In genomic region chr16:4200781-4201137, GRCh38 we compare ENCODE assay signal across 13 cellular contexts. TPM values are rescaled to one million over a fixed set of nuclear protein-coding genes. Genes with fewer than 3 reads are reported as not detected.
DNase-seq lines count a peak whose midpoint lies in the region; ATAC-seq and TF ChIP-seq lines count a peak whose summit lies in the region.
"Had no signal": no experiment of that assay in that cellular context is flagged by ENCODE, and none has a peak within 500 bp of the region (broad histone marks: within the 10 kb centered on the region; RNA-seq: fewer than 3 reads in every experiment).

No MANE protein-coding gene starts in this region.

- TF ChIP-seq CTCF in left ventricle myocardium inferior (IDR thresholded peaks at IDR 0.05; ENCODE audit: borderline replicate concordance) (no peak), heart left ventricle (IDR thresholded peaks at IDR 0.05) (no peak), fibroblast of the aortic adventitia (IDR thresholded peaks at IDR 0.05; ENCODE audit: insufficient read depth, low read length) (no peak), CD14-positive monocyte (IDR thresholded peaks at IDR 0.05) (no peak)

- no peak overlapping the region for H3K9ac ChIP-seq in adipocyte (ENCODE audit: low read length)
- H3K9ac ChIP-seq: parathyroid adenoma had no signal

- DNase-seq in left ventricle myocardium inferior: no peak
- no peak for DNase-seq in heart left ventricle
- DNase-seq in adipocyte (ENCODE audit: low read depth): peak; percentile 62
- peak; percentile 56 for DNase-seq in fibroblast of the aortic adventitia (ENCODE audit: low read depth)
- no peak for DNase-seq in CD1c-positive myeloid dendritic cell (ENCODE audit: extremely low spot score)
- DNase-seq in CD14-positive monocyte (ENCODE audit: low spot score): no peak
- DNase-seq in CD4-positive, alpha-beta memory T cell: no peak
- DNase-seq in NCI-H1930 (lab: John Stamatoyannopoulos, UW): no peak
- DNase-seq: stimulated activated CD4-positive, alpha-beta T cell treated with anti-CD3 and anti-CD28 coated beads, Interleukin-12 subunit alpha, Interleukin-12 subunit beta, amount 100 ng/mL, for 4 hours had no signal

- CTCF ChIA-PET in CD4-positive, alpha-beta memory T cell (lab: Charles Lee; ENCODE audit: partially characterized antibody): interaction anchor here (1.3 kb wide), 1 partner anchor 131 kb away, joined by 3 read pairs; no protein-coding TSS in a partner anchor

- peaks cover 6% of the 10 kb centered on the region for H3K4me1 Mint-ChIP-seq in CD14-positive monocyte
- peaks cover 0 to 6% (median 0%) of the 10 kb centered on the region in 4 donors for H3K4me1 Mint-ChIP-seq in CD4-positive, alpha-beta memory T cell

- no peak for TF ChIP-seq POLR2A in heart left ventricle (IDR thresholded peaks at IDR 0.05)

- H3K4me3 Mint-ChIP-seq in CD14-positive monocyte: no peak overlapping the region
- no peak overlapping the region for H3K4me3 Mint-ChIP-seq in CD4-positive, alpha-beta memory T cell
- H3K4me3 Mint-ChIP-seq: dendritic cell treated with granulocyte-macrophage colony-stimulating factor and Interleukin-4, amounts not matched to agents 40 ng/mL and 50 ng/mL, for 4 days; type B pancreatic cell had no signal

- no peaks in the 10 kb centered on the region for H3K9me3 ChIP-seq in left ventricle myocardium inferior (replicated peaks)
- H3K9me3 ChIP-seq in heart left ventricle: no peaks in the 10 kb centered on the region
- H3K9me3 ChIP-seq in adipocyte (ENCODE audit: control insufficient read depth, low read length): no peaks in the 10 kb centered on the region
- H3K9me3 ChIP-seq in CD4-positive, alpha-beta memory T cell (ENCODE audit: control insufficient read depth in 1 of 2, low read length in 2 of 2): no peaks in the 10 kb centered on the region

- no peak overlapping the region for H3K27ac Mint-ChIP-seq in CD14-positive monocyte
- H3K27ac Mint-ChIP-seq in CD4-positive, alpha-beta memory T cell: peak overlapping the region in 1 of 7 donors; percentile 18
- H3K27ac Mint-ChIP-seq: dendritic cell treated with granulocyte-macrophage colony-stimulating factor and Interleukin-4, amounts not matched to agents 40 ng/mL and 50 ng/mL, for 4 days; type B pancreatic cell had no signal

- peaks cover 0 to 3% (median 0%) of the 10 kb centered on the region in 7 donors for H3K9me3 Mint-ChIP-seq in CD14-positive monocyte
- no peaks in the 10 kb centered on the region for H3K9me3 Mint-ChIP-seq in CD4-positive, alpha-beta memory T cell
- H3K9me3 Mint-ChIP-seq: dendritic cell treated with granulocyte-macrophage colony-stimulating factor and Interleukin-4, amounts not matched to agents 40 ng/mL and 50 ng/mL, for 4 days; type B pancreatic cell had no signal

- H3K4me3 ChIP-seq in left ventricle myocardium inferior (no peak overlapping the region), heart left ventricle (no peak overlapping the region), adipocyte (ENCODE audit: low read length) (no peak overlapping the region), fibroblast of the aortic adventitia (ENCODE audit: low read depth, low read length) (no peak overlapping the region)
- H3K4me3 ChIP-seq in CD4-positive, alpha-beta memory T cell (ENCODE audit: low read length in 2 of 2): no peak overlapping the region
- H3K4me3 ChIP-seq: SK-N-MC had no signal

- peaks cover 59% of the 10 kb centered on the region for H3K36me3 ChIP-seq in left ventricle myocardium inferior
- peaks cover 0 to 80% (median 19%) of the 10 kb centered on the region in 9 donors for H3K36me3 ChIP-seq in heart left ventricle
- no peaks in the 10 kb centered on the region for H3K36me3 ChIP-seq in adipocyte (ENCODE audit: control insufficient read depth, insufficient read depth, low read length, severe bottlenecking)
- H3K36me3 ChIP-seq in CD4-positive, alpha-beta memory T cell (ENCODE audit: insufficient read depth, low read length): no peaks in the 10 kb centered on the region

- peaks cover 25% of the 10 kb centered on the region for H3K4me1 ChIP-seq in left ventricle myocardium inferior
- peaks cover 0 to 23% (median 6%) of the 10 kb centered on the region in 12 donors for H3K4me1 ChIP-seq in heart left ventricle
- peaks cover 11% of the 10 kb centered on the region for H3K4me1 ChIP-seq in adipocyte (ENCODE audit: control insufficient read depth, insufficient read depth, low read length)
- no peaks in the 10 kb centered on the region for H3K4me1 ChIP-seq in CD4-positive, alpha-beta memory T cell (ENCODE audit: insufficient read depth, low read length)
- H3K4me1 ChIP-seq: parathyroid adenoma had no signal

- H3K27me3 ChIP-seq in left ventricle myocardium inferior (ENCODE audit: low read depth) (no peaks in the 10 kb centered on the region), heart left ventricle (no peaks in the 10 kb centered on the region), adipocyte (replicated peaks; ENCODE audit: control insufficient read depth, insufficient read depth, low read length) (peaks cover 20% of the 10 kb centered on the region)
- no peaks in the 10 kb centered on the region for H3K27me3 ChIP-seq in CD4-positive, alpha-beta memory T cell (ENCODE audit: insufficient read depth, low read length)

- H3K36me3 Mint-ChIP-seq in CD14-positive monocyte: no peaks in the 10 kb centered on the region
- H3K36me3 Mint-ChIP-seq in CD4-positive, alpha-beta memory T cell: no peaks in the 10 kb centered on the region
- H3K36me3 Mint-ChIP-seq: type B pancreatic cell had no signal

- intact Hi-C loops in left ventricle myocardium inferior (cut with micrococcal nuclease): no loop called here
- intact Hi-C loops in heart left ventricle (cut with DNase I): loop anchor here in 7 of 10 donors (1.0 to 10.0 kb wide), 10 partner anchors 37 to 204 kb away; partner anchors contain the start of gene SRL (in 1 of the 7)
- intact Hi-C loops in CD14-positive monocyte (cut with micrococcal nuclease): no loop called here
- intact Hi-C loops in CD4-positive, alpha-beta memory T cell (cut with micrococcal nuclease): loop anchor here (1.0 kb wide), 1 partner anchor 130 kb away; no protein-coding TSS in a partner anchor

- 77 to 91% (median 84%) methylated on average over 1 of the region's 1 CpG for WGBS in heart left ventricle, 4 donors

- peaks cover 2 to 25% (median 13%) of the 10 kb centered on the region in 3 donors for H3K27me3 Mint-ChIP-seq in CD14-positive monocyte (ENCODE audit: low read depth in 3 of 3)
- peaks cover 3% of the 10 kb centered on the region in 2 donors for H3K27me3 Mint-ChIP-seq in CD4-positive, alpha-beta memory T cell
- H3K27me3 Mint-ChIP-seq: type B pancreatic cell had no signal

- peak overlapping the region; percentile 4 for H3K27ac ChIP-seq in left ventricle myocardium inferior (replicated peaks)
- H3K27ac ChIP-seq in heart left ventricle: peak overlapping the region in 3 of 12 donors; percentile 4 to 17 (median 7)
- no peak overlapping the region for H3K27ac ChIP-seq in CD4-positive, alpha-beta memory T cell (ENCODE audit: low read depth, low read length)
- H3K27ac ChIP-seq: parathyroid adenoma, SK-N-MC had no signal

- POLR2A ChIA-PET in CD4-positive, alpha-beta memory T cell (lab: Charles Lee; ENCODE audit: partially characterized antibody): no interaction called here

- ATAC-seq in heart left ventricle: no peak

RNA-seq across cellular contexts. Expression of gene SRL, which starts 41.1 kb away (rescaled TPM):
- total RNA-seq in left ventricle myocardium inferior: 445 TPM
- total RNA-seq in heart left ventricle: 100 to 1,000 TPM; 372 to 760 (median 534) TPM
- polyA plus RNA-seq in heart left ventricle: 100 to 1,000 TPM; 218 to 394 TPM
- 0.09 and 0.25 TPM in 2 replicates for total RNA-seq in fibroblast of the aortic adventitia (ENCODE audit: low replicate concordance)
- not detected for polyA plus RNA-seq in CD14-positive monocyte
- not detected for total RNA-seq in CD4-positive, alpha-beta memory T cell
- not detected for polyA plus RNA-seq in CD4-positive, alpha-beta memory T cell

Comparison
In these comparisons a context has a peak if more than half of its experiments do, and no peak if none do; other contexts are left out.
1. intact Hi-C loops: an anchor here in heart left ventricle (1.0 to 10.0 kb wide) and CD4-positive, alpha-beta memory T cell (1.0 kb wide); none called in left ventricle myocardium inferior and CD14-positive monocyte.
2. DNase-seq: peak in adipocyte (single experiment) and fibroblast of the aortic adventitia (single experiment); none in left ventricle myocardium inferior (single experiment), heart left ventricle (0 of 5), CD1c-positive myeloid dendritic cell (single experiment), CD14-positive monocyte (single experiment), CD4-positive, alpha-beta memory T cell (0 of 5) and NCI-H1930 (0 of 2).
3. RNA of gene SRL, which starts 41.1 kb away (total RNA-seq): 372 to 760 TPM in heart left ventricle and 445 TPM in left ventricle myocardium inferior (single experiment); 0.09 to 0.25 TPM in fibroblast of the aortic adventitia and not detected in CD4-positive, alpha-beta memory T cell; every median in the first group is over 100 times any median in the second.